8 cellular contexts compared by ENCODE assay signal in genomic region chr9:101400120-101400519, GRCh38. TPM values are rescaled to one million over a fixed set of nuclear protein-coding genes. Genes with fewer than 3 reads are reported as not detected.
DNase-seq lines count a peak whose midpoint lies in the region; ATAC-seq and TF ChIP-seq lines count a peak whose summit lies in the region.

No MANE protein-coding gene starts in this region.

- no peaks in the 10 kb centered on the region for H3K27me3 Mint-ChIP-seq in activated T-helper 17 cell treated with anti-CD3 and anti-CD28 coated beads, Interleukin-2, amount 50 U/mL, for 72 hours

- no peak for TF ChIP-seq RAD21 in SK-N-SH (IDR thresholded peaks at IDR 0.05; ENCODE audit: low read length)

- H3K9me3 ChIP-seq in SK-N-SH (peaks cover 11% of the 10 kb centered on the region; the same call in 1 of the 2 replicates), right atrium auricular region (peaks cover 3 to 27% of the 10 kb centered on the region in 2 donors)

- H3K4me1 ChIP-seq in SK-N-SH (ENCODE audit: control insufficient read depth in 1 of 2, insufficient read depth in 2 of 2, low read depth in 1 of 2, low read length in 1 of 2) (peaks cover 7% of the 10 kb centered on the region in 2 experiments; a peak in 2 of 4 replicates), right atrium auricular region (peaks cover 0 to 40% of the 10 kb centered on the region in 2 donors)

- peak overlapping the region; percentile 94 for H3K4me2 ChIP-seq in SK-N-SH

- H3K36me3 ChIP-seq in SK-N-SH (replicated peaks in 1 of 2; ENCODE audit: control insufficient read depth in 1 of 2, insufficient read depth in 2 of 2, low read length in 1 of 2) = peaks cover 56 to 71% of the 10 kb centered on the region in 2 experiments
- H3K36me3 ChIP-seq in right atrium auricular region = peaks cover 51% of the 10 kb centered on the region

- WGBS in SK-N-SH (ENCODE audit: low lambda C conversion rate) = 68% methylated on average over 5 of the region's 5 CpGs

- POLR2A ChIA-PET in SK-N-SH (lab: Yijun Ruan, JAX) = no interaction called here

- no peaks in the 10 kb centered on the region for H3F3A ChIP-seq in SK-N-SH (replicated peaks; ENCODE audit: insufficient read depth)

- TF ChIP-seq EP300 in SK-N-SH (IDR thresholded peaks at IDR 0.05; ENCODE audit: borderline replicate concordance in 1 of 2, low read depth in 1 of 2, low read length in 1 of 2) = no peak

- no peaks in the 10 kb centered on the region for H3K9me2 ChIP-seq in SK-N-SH

- peaks cover 100% of the 10 kb centered on the region for H3K36me3 Mint-ChIP-seq in activated T-helper 17 cell treated with anti-CD3 and anti-CD28 coated beads, Interleukin-2, amount 50 U/mL, for 72 hours (ENCODE audit: low read depth)
- peaks cover 74% of the 10 kb centered on the region for H3K36me3 Mint-ChIP-seq in stimulated activated effector memory CD8-positive, alpha-beta T cell treated with anti-CD3 and anti-CD28 coated beads, Interleukin-12 subunit alpha, Interleukin-12 subunit beta, amount 100 ng/mL, for 72 hours

- H4K20me1 ChIP-seq in SK-N-SH (ENCODE audit: insufficient read depth) = no peaks in the 10 kb centered on the region

- H3K4me3 ChIP-seq in SK-N-SH (ENCODE audit: low read depth in 2 of 2, low read length in 1 of 2) (peak overlapping the region in 1 of 2 experiments; percentile 79; a peak in 3 of 4 replicates), right atrium auricular region (peak overlapping the region; percentile 75 to 84)

- peaks cover 26% of the 10 kb centered on the region for H3K9me3 Mint-ChIP-seq in activated T-helper 17 cell treated with anti-CD3 and anti-CD28 coated beads, Interleukin-2, amount 50 U/mL, for 72 hours
- H3K9me3 Mint-ChIP-seq in stimulated activated effector memory CD8-positive, alpha-beta T cell treated with anti-CD3 and anti-CD28 coated beads, Interleukin-12 subunit alpha, Interleukin-12 subunit beta, amount 100 ng/mL, for 72 hours = peaks cover 11% of the 10 kb centered on the region

- no peak for TF ChIP-seq CTCF in SK-N-SH (IDR thresholded peaks at IDR 0.05)
- no peak for TF ChIP-seq CTCF in right atrium auricular region (IDR thresholded peaks at IDR 0.05)

- H3K27ac ChIP-seq in SK-N-SH (ENCODE audit: low read depth in 2 of 2, low read length in 1 of 2) (no peak overlapping the region), right atrium auricular region (peak overlapping the region; percentile 87 to 92)

- no peak for ATAC-seq in SK-N-SH treated with all-trans-retinoic acid at 6 μM for 48 hours
- no peak for ATAC-seq in activated T-helper 17 cell treated with anti-CD3 and anti-CD28 coated beads, Interleukin-2, amount 50 U/mL, for 72 hours (replicated peaks)
- no peak for ATAC-seq in stimulated activated effector memory CD8-positive, alpha-beta T cell treated with anti-CD3 and anti-CD28 coated beads, Interleukin-12 subunit alpha, Interleukin-12 subunit beta, amount 100 ng/mL, for 72 hours

- peak overlapping the region; percentile 92 for H3K4me3 Mint-ChIP-seq in activated T-helper 17 cell treated with anti-CD3 and anti-CD28 coated beads, Interleukin-2, amount 50 U/mL, for 72 hours
- H3K4me3 Mint-ChIP-seq in stimulated activated effector memory CD8-positive, alpha-beta T cell treated with anti-CD3 and anti-CD28 coated beads, Interleukin-12 subunit alpha, Interleukin-12 subunit beta, amount 100 ng/mL, for 72 hours = peak overlapping the region; percentile 89

- H2AFZ ChIP-seq in SK-N-SH (ENCODE audit: low read depth) = no peak overlapping the region

- H3K79me2 ChIP-seq in SK-N-SH (ENCODE audit: insufficient read depth) = peaks cover 69% of the 10 kb centered on the region

- CTCF ChIA-PET in SK-N-SH (lab: Yijun Ruan, JAX) = interaction anchor here (1.1 to 2.2 kb wide), 2 partner anchors 49 to 59 kb away, joined by 5 to 10 read pairs; no protein-coding TSS in a partner anchor

- H3K9ac ChIP-seq in SK-N-SH = no peak overlapping the region

- H3K27ac Mint-ChIP-seq in activated T-helper 17 cell treated with anti-CD3 and anti-CD28 coated beads, Interleukin-2, amount 50 U/mL, for 72 hours = peak overlapping the region; percentile 97
- peak overlapping the region; percentile 23 for H3K27ac Mint-ChIP-seq in stimulated activated effector memory CD8-positive, alpha-beta T cell treated with anti-CD3 and anti-CD28 coated beads, Interleukin-12 subunit alpha, Interleukin-12 subunit beta, amount 100 ng/mL, for 72 hours

- DNase-seq in SK-N-SH (no peak), right atrium auricular region (ENCODE audit: low spot score) (no peak), AG20443 (ENCODE audit: low spot score) (no peak), SHP77 treated with DMSO at 0.1 percent for 48 hours (lab: John Stamatoyannopoulos, UW) (no peak), DMS153 treated with DMSO at 0.1 percent for 48 hours (lab: John Stamatoyannopoulos, UW; ENCODE audit: unreplicated experiment) (no peak)
- no peak for DNase-seq in stimulated activated effector memory CD8-positive, alpha-beta T cell treated with anti-CD3 and anti-CD28 coated beads, Interleukin-12 subunit alpha, Interleukin-12 subunit beta, amount 100 ng/mL, for 72 hours (ENCODE audit: low spot score in 2 of 2)

- H3K27me3 ChIP-seq in SK-N-SH (ENCODE audit: insufficient read depth) (no peaks in the 10 kb centered on the region), right atrium auricular region (no peaks in the 10 kb centered on the region)

- H3K4me1 Mint-ChIP-seq in activated T-helper 17 cell treated with anti-CD3 and anti-CD28 coated beads, Interleukin-2, amount 50 U/mL, for 72 hours = peaks cover 41% of the 10 kb centered on the region
- H3K4me1 Mint-ChIP-seq in stimulated activated effector memory CD8-positive, alpha-beta T cell treated with anti-CD3 and anti-CD28 coated beads, Interleukin-12 subunit alpha, Interleukin-12 subunit beta, amount 100 ng/mL, for 72 hours = peaks cover 57% of the 10 kb centered on the region

TF ChIP-seq in SK-N-SH, 30 proteins besides CTCF, POLR2A, EP300 and RAD21 (continues in another document):
- TF ChIP-seq, protein P1, sequence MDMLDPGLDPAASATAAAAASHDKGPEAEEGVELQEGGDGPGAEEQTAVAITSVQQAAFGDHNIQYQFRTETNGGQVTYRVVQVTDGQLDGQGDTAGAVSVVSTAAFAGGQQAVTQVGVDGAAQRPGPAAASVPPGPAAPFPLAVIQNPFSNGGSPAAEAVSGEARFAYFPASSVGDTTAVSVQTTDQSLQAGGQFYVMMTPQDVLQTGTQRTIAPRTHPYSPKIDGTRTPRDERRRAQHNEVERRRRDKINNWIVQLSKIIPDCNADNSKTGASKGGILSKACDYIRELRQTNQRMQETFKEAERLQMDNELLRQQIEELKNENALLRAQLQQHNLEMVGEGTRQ (IDR thresholded peaks at IDR 0.05; ENCODE audit: borderline replicate concordance, low read depth, low read length) = no peak
- no peak for TF ChIP-seq RFX5 (IDR thresholded peaks at IDR 0.05; ENCODE audit: low read length)
- no peak for TF ChIP-seq FOXM1 (IDR thresholded peaks at IDR 0.05; ENCODE audit: low read depth)
- no peak for TF ChIP-seq MXI1 (IDR thresholded peaks at IDR 0.05; ENCODE audit: low read depth, low read length)
- no peak for TF ChIP-seq MEF2A (IDR thresholded peaks at IDR 0.05; ENCODE audit: borderline replicate concordance, low read depth)
- TF ChIP-seq SIN3A (IDR thresholded peaks at IDR 0.05; ENCODE audit: borderline replicate concordance, low read depth, low read length) = no peak

TF ChIP-seq in SK-N-SH treated with all-trans-retinoic acid at 6 μM for 48 hours, 23 proteins besides CTCF, POLR2A, EP300 and RAD21 (continues in another document):
- TF ChIP-seq CSDC2 (CRISPR knock-in tag; IDR thresholded peaks at IDR 0.05) (no peak), ZC3H10 (CRISPR knock-in tag; IDR thresholded peaks at IDR 0.05) (no peak), BACH2 (CRISPR knock-in tag; IDR thresholded peaks at IDR 0.05; ENCODE audit: borderline replicate concordance) (no peak), ESRRG (CRISPR knock-in tag; IDR thresholded peaks at IDR 0.05) (no peak), ZNF565 (CRISPR knock-in tag; conservative IDR thresholded peaks at IDR 0.05; ENCODE audit: low read depth) (no peak), ISL1 (CRISPR knock-in tag; IDR thresholded peaks at IDR 0.05) (no peak)
- TF ChIP-seq, protein P2, sequence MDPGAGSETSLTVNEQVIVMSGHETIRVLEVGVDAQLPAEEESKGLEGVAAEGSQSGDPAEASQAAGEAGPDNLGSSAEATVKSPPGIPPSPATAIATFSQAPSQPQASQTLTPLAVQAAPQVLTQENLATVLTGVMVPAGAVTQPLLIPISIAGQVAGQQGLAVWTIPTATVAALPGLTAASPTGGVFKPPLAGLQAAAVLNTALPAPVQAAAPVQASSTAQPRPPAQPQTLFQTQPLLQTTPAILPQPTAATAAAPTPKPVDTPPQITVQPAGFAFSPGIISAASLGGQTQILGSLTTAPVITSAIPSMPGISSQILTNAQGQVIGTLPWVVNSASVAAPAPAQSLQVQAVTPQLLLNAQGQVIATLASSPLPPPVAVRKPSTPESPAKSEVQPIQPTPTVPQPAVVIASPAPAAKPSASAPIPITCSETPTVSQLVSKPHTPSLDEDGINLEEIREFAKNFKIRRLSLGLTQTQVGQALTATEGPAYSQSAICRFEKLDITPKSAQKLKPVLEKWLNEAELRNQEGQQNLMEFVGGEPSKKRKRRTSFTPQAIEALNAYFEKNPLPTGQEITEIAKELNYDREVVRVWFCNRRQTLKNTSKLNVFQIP (CRISPR knock-in tag; IDR thresholded peaks at IDR 0.05; ENCODE audit: borderline replicate concordance, low read depth) = no peak

RNA-seq across cellular contexts. Expression of gene ZNF189, which starts 1.5 kb away (rescaled TPM):
- polyA plus RNA-seq in SK-N-SH (2012; rRNA removed) = 2.9 and 3.4 TPM in 2 replicates
- 3.5 and 4.1 TPM in 2 replicates for polyA plus RNA-seq in SK-N-SH (2012; cell fraction: cytosol; rRNA removed)
- polyA plus RNA-seq in SK-N-SH (2012; cell fraction: nucleus; rRNA removed) = 4.0 and 10.6 TPM in 2 replicates
- 10 to 100 TPM in 1 of 2 donors, 1 to 10 TPM in 1; 8.4 to 19.6 TPM for total RNA-seq in activated T-helper 17 cell treated with anti-CD3 and anti-CD28 coated beads, Interleukin-2, amount 50 U/mL, for 72 hours
- 10 to 100 TPM; 20.2 to 22.1 TPM for total RNA-seq in right atrium auricular region

RNA-seq across cellular contexts. Expression of gene MRPL50, which starts 1.7 kb away (rescaled TPM):
- 6.3 and 8.6 TPM in 2 replicates for polyA plus RNA-seq in SK-N-SH (2012; rRNA removed)
- polyA plus RNA-seq in SK-N-SH (2012; cell fraction: cytosol; rRNA removed) = 10.9 and 15.2 TPM in 2 replicates
- polyA plus RNA-seq in SK-N-SH (2012; cell fraction: nucleus; rRNA removed) = 1.8 and 3.9 TPM in 2 replicates
- 10 to 100 TPM; 11.6 to 13.8 TPM for total RNA-seq in activated T-helper 17 cell treated with anti-CD3 and anti-CD28 coated beads, Interleukin-2, amount 50 U/mL, for 72 hours
- 10 to 100 TPM; 12.5 to 14.8 TPM for total RNA-seq in right atrium auricular region

RNA-seq across cellular contexts. Expression of gene BAAT, which starts 15.3 kb away (rescaled TPM):
- polyA plus RNA-seq in SK-N-SH (2012; rRNA removed) = 0.02 and 0.05 TPM in 2 replicates
- polyA plus RNA-seq in SK-N-SH (2012; cell fraction: cytosol; rRNA removed) = 0.01 and 0.05 TPM in 2 replicates
- 0.11 TPM in 2 replicates for polyA plus RNA-seq in SK-N-SH (2012; cell fraction: nucleus; rRNA removed)
- total RNA-seq in activated T-helper 17 cell treated with anti-CD3 and anti-CD28 coated beads, Interleukin-2, amount 50 U/mL, for 72 hours = under 1 TPM in 1 of 2 donors, not detected in 1; 0.08 TPM
- total RNA-seq in right atrium auricular region = under 1 TPM in 1 of 2 donors, not detected in 1; 0.20 TPM

RNA-seq across cellular contexts. Expression of gene ALDOB, which starts 35.5 kb away (rescaled TPM):
- polyA plus RNA-seq in SK-N-SH (2012; rRNA removed) = not detected in 2 replicates
- not detected in 2 replicates for polyA plus RNA-seq in SK-N-SH (2012; cell fraction: cytosol; rRNA removed)
- not detected in 2 replicates for polyA plus RNA-seq in SK-N-SH (2012; cell fraction: nucleus; rRNA removed)
- not detected for total RNA-seq in activated T-helper 17 cell treated with anti-CD3 and anti-CD28 coated beads, Interleukin-2, amount 50 U/mL, for 72 hours
- total RNA-seq in right atrium auricular region = under 1 TPM; 0.24 to 0.85 TPM

Comparison
In these comparisons a context has a peak if more than half of its experiments do, and no peak if none do; other contexts are left out.
1. H3K27ac ChIP-seq: peak in right atrium auricular region (2 of 2); none in SK-N-SH (0 of 2).